Comparison of ENCODE assay signal across 35 cellular contexts in genomic region chr4:6684656-6685055, GRCh38. TPM values are rescaled to one million over a fixed set of nuclear protein-coding genes. Genes with fewer than 3 reads are reported as not detected.
"Had no signal": no experiment of that assay in that cellular context is flagged by ENCODE, and none has a peak within 500 bp of the region (broad histone marks: within the 10 kb centered on the region; RNA-seq: fewer than 3 reads in every experiment).

No MANE protein-coding gene starts in this region.

- H3K4me3 Mint-ChIP-seq: activated B cell treated with CpG ODN at 0.5 μM for 24 hours; activated CD8-positive, alpha-beta T cell treated with anti-CD3 and anti-CD28 coated beads for 36 hours; activated naive CD8-positive, alpha-beta T cell treated with anti-CD3 and anti-CD28 coated beads, Interleukin-2, amount 10 ng/mL, durations not matched to agents 7 days and 5 days; activated T-cell treated with anti-CD3 and anti-CD28 coated beads, Interleukin-2, amount 50 U/mL, for 4 hours; activated T-helper 17 cell treated with anti-CD3 and anti-CD28 coated beads, Interleukin-2, amount 50 U/mL, for 72 hours; brain; T-helper 1 cell treated with Interleukin-12 subunit alpha and Interleukin-12 subunit beta and Interleukin-4 antibody, amounts not matched to agents 30 μg/mL and 1 μg/mL, for 36 hours; T-helper 2 cell treated with Interferon-gamma antibody and Interleukin-4, amounts not matched to agents 5 μg/mL and 100 μg/mL, for 36 hours had no signal

- DNase-seq: activated B cell treated with CpG ODN at 0.5 μM for 24 hours; activated CD4-positive, alpha-beta T cell treated with anti-CD3 and anti-CD28 coated beads for 48 hours; activated CD4-positive, alpha-beta T cell treated with anti-CD3 and anti-CD28 coated beads, Interleukin-2, amount 50 U/mL, for 1 hour; activated CD4-positive, alpha-beta T cell treated with anti-CD3 and anti-CD28 coated beads, Interleukin-2, amount 50 U/mL, for 48 hours; activated CD8-positive, alpha-beta memory T cell treated with anti-CD3 and anti-CD28 coated beads for 24 hours; activated CD8-positive, alpha-beta T cell treated with anti-CD3 and anti-CD28 coated beads for 36 hours; activated effector memory CD4-positive, alpha-beta T cell treated with Interleukin-2 at 50 U/mL for 16 hours; activated gamma-delta T cell treated with Interleukin-2 at 50 U/mL for 16 hours; activated naive CD4-positive, alpha-beta T cell treated with Interleukin-2 at 50 U/mL for 16 hours; activated naive CD8-positive, alpha-beta T cell treated with anti-CD3 and anti-CD28 coated beads, Interleukin-2, amount 10 ng/mL, durations not matched to agents 7 days and 5 days; activated T-cell treated with anti-CD3 and anti-CD28 coated beads, Interleukin-2, amount 50 U/mL, for 4 hours; central memory CD4-positive, alpha-beta T cell; cerebellar nuclear complex; colonic mucosa; effector CD8-positive, alpha-beta T cell; esophagus squamous epithelium; foreskin melanocyte; T1000; WERI-Rb-1 had no signal

- H3K27me3 ChIP-seq: ascending aorta, breast epithelium, cardiac muscle cell, colonic mucosa, esophagus squamous epithelium, gastroesophageal sphincter had no signal

- H3K27ac ChIP-seq: ascending aorta, breast epithelium, cardiac muscle cell, colonic mucosa, epithelial cell of prostate, esophagus squamous epithelium, gastroesophageal sphincter, WERI-Rb-1 had no signal

- H3K9me3 ChIP-seq: ascending aorta, breast epithelium, colonic mucosa, esophagus squamous epithelium had no signal

- H3K27ac Mint-ChIP-seq: activated B cell treated with CpG ODN at 0.5 μM for 24 hours; activated naive CD4-positive, alpha-beta T cell treated with anti-CD3 and anti-CD28 coated beads, Interleukin-2, amount 50 U/mL, for 72 hours; activated naive CD8-positive, alpha-beta T cell treated with anti-CD3 and anti-CD28 coated beads, Interleukin-2, amount 10 ng/mL, durations not matched to agents 7 days and 5 days; brain; T-helper 1 cell treated with Interleukin-12 subunit alpha and Interleukin-12 subunit beta and Interleukin-4 antibody, amounts not matched to agents 30 μg/mL and 1 μg/mL, for 36 hours; T-helper 2 cell treated with Interferon-gamma antibody and Interleukin-4, amounts not matched to agents 5 μg/mL and 100 μg/mL, for 36 hours had no signal

- H3K4me1 ChIP-seq: ascending aorta, gastroesophageal sphincter had no signal

- H3K36me3 ChIP-seq: breast epithelium, cardiac muscle cell, colonic mucosa, esophagus squamous epithelium, WERI-Rb-1 had no signal

- ATAC-seq: activated CD4-positive, CD25-positive, alpha-beta regulatory T cell treated with anti-CD3 and anti-CD28 coated beads, Interleukin-2, amount 50 U/mL, for 24 hours; activated CD8-positive, alpha-beta T cell treated with anti-CD3 and anti-CD28 coated beads for 36 hours; activated naive CD4-positive, alpha-beta T cell treated with anti-CD3 and anti-CD28 coated beads, Interleukin-2, amount 50 U/mL, for 72 hours; activated T-cell treated with anti-CD3 and anti-CD28 coated beads, Interleukin-2, amount 50 U/mL, for 4 hours; activated T-helper 17 cell treated with anti-CD3 and anti-CD28 coated beads, Interleukin-2, amount 50 U/mL, for 72 hours; gastroesophageal sphincter had no signal

- FAIRE-seq: endometrium, endothelial cell of umbilical vein had no signal

- H3K4me3 ChIP-seq: ascending aorta, breast epithelium, cardiac muscle cell, colonic mucosa, esophagus squamous epithelium, gastroesophageal sphincter had no signal

- H3K27me3 Mint-ChIP-seq: activated CD8-positive, alpha-beta T cell treated with anti-CD3 and anti-CD28 coated beads for 36 hours; activated naive CD8-positive, alpha-beta T cell treated with anti-CD3 and anti-CD28 coated beads, Interleukin-2, amount 10 ng/mL, durations not matched to agents 7 days and 5 days; activated T-helper 17 cell treated with anti-CD3 and anti-CD28 coated beads, Interleukin-2, amount 50 U/mL, for 72 hours had no signal

- H3K9me3 Mint-ChIP-seq: activated naive CD4-positive, alpha-beta T cell treated with anti-CD3 and anti-CD28 coated beads, Interleukin-2, amount 50 U/mL, for 72 hours; activated T-helper 17 cell treated with anti-CD3 and anti-CD28 coated beads, Interleukin-2, amount 50 U/mL, for 72 hours; T-helper 1 cell treated with Interleukin-12 subunit alpha and Interleukin-12 subunit beta and Interleukin-4 antibody, amounts not matched to agents 30 μg/mL and 1 μg/mL, for 36 hours; T-helper 2 cell treated with Interferon-gamma antibody and Interleukin-4, amounts not matched to agents 5 μg/mL and 100 μg/mL, for 36 hours had no signal

- H3K4me1 Mint-ChIP-seq: activated B cell treated with CpG ODN at 0.5 μM for 24 hours had no signal

RNA-seq across cellular contexts. Expression of gene S100P, which starts 9.0 kb away (rescaled TPM):
- total RNA-seq: activated B cell treated with CpG ODN at 0.5 μM for 24 hours, ascending aorta, cardiac muscle cell, endothelial cell of umbilical vein, fibroblast of lung, fibroblast of villous mesenchyme, glomerular endothelial cell had no signal
- polyA plus RNA-seq: cardiac muscle cell, endothelial cell of umbilical vein, fibroblast of lung had no signal
